ENCODE assay signal across 7 cellular contexts in genomic region chr5:54440456-54440893, GRCh38. TPM values are rescaled to one million over a fixed set of nuclear protein-coding genes. Genes with fewer than 3 reads are reported as not detected.
DNase-seq lines count a peak whose midpoint lies in the region; ATAC-seq and TF ChIP-seq lines count a peak whose summit lies in the region.

No MANE protein-coding gene starts in this region.

- H3K56ac ChIP-seq in mesendoderm (ENCODE audit: low read length) = no peak overlapping the region

- H3K4me3 ChIP-seq in mesendoderm (ENCODE audit: low read length) = no peak overlapping the region

- H2BK120ac ChIP-seq in mesendoderm (ENCODE audit: low read depth, low read length) = no peak overlapping the region

- no peak overlapping the region for H4K8ac ChIP-seq in mesendoderm (ENCODE audit: low read depth, low read length)

- H3K79me1 ChIP-seq in mesendoderm (ENCODE audit: low read length) = no peaks in the 10 kb centered on the region

- no peak overlapping the region for H2BK15ac ChIP-seq in mesendoderm (replicated peaks; ENCODE audit: low read depth)

- no peaks in the 10 kb centered on the region for H3K79me2 ChIP-seq in mesendoderm (ENCODE audit: control insufficient read depth, insufficient read depth, low read length)

- no peaks in the 10 kb centered on the region for H3K4me1 Mint-ChIP-seq in natural killer cell

- H3K4me2 ChIP-seq in mesendoderm (ENCODE audit: low read length) = no peak overlapping the region

- H2AK5ac ChIP-seq in mesendoderm (ENCODE audit: low read length) = no peak overlapping the region

- H3K23ac ChIP-seq in mesendoderm (ENCODE audit: low read length) = no peak overlapping the region

- no peak overlapping the region for H4K5ac ChIP-seq in mesendoderm (ENCODE audit: low read length)

- H2BK5ac ChIP-seq in mesendoderm (ENCODE audit: low read length) = no peak overlapping the region

- H3K18ac ChIP-seq in mesendoderm (ENCODE audit: low read length) = no peak overlapping the region

- DNase-seq in NAMALWA (ENCODE audit: low spot score) (peak; percentile 64), mesendoderm (no peak), natural killer cell (no peak), caudate nucleus (lab: John Stamatoyannopoulos, UW) (no peak)
- DNase-seq in central memory CD4-positive, alpha-beta T cell = no peak

- ATAC-seq in GM19023 (IDR thresholded peaks at IDR 0.05; ENCODE audit: unreplicated experiment) (peak; percentile 71), HG02623 (IDR thresholded peaks at IDR 0.05; ENCODE audit: unreplicated experiment) (peak; percentile 78), natural killer cell (no peak)

- H3K4ac ChIP-seq in mesendoderm (ENCODE audit: low read depth, low read length) = peak overlapping the region; percentile 2

- no peak overlapping the region for H3K27ac Mint-ChIP-seq in natural killer cell

- WGBS in mesendoderm (ENCODE audit: extremely low coverage, insufficient coverage, low lambda C conversion rate) = no CpG with 5 or more reads among the region's 6 CpGs

- no peaks in the 10 kb centered on the region for H3K9me3 Mint-ChIP-seq in natural killer cell

- no peak overlapping the region for H3K4me3 Mint-ChIP-seq in natural killer cell

- H3K36me3 ChIP-seq in mesendoderm (ENCODE audit: control insufficient read depth, insufficient read depth, low read length) = no peaks in the 10 kb centered on the region

- H3K4me1 ChIP-seq in mesendoderm (ENCODE audit: control insufficient read depth, low read depth, low read length) = no peaks in the 10 kb centered on the region

- H3K27me3 ChIP-seq in mesendoderm (ENCODE audit: insufficient read depth, low read length, poor library complexity) = no peaks in the 10 kb centered on the region

- intact Hi-C loops in natural killer cell (cut with micrococcal nuclease) = loop anchor here (5.0 kb wide), 1 partner anchor 427 kb away; no protein-coding TSS in a partner anchor

- H3K27ac ChIP-seq in mesendoderm (ENCODE audit: low read depth, low read length) = no peak overlapping the region
- H3K27ac ChIP-seq in caudate nucleus (ENCODE audit: low read depth, low read length) = no peak overlapping the region

- no peaks in the 10 kb centered on the region for H3K36me3 Mint-ChIP-seq in natural killer cell

- H3K27me3 Mint-ChIP-seq in natural killer cell (ENCODE audit: low read depth in 2 of 2) = peaks cover 7 to 19% of the 10 kb centered on the region in 2 donors

- H3K9ac ChIP-seq in mesendoderm (ENCODE audit: low read length) = no peak overlapping the region

- no peak for TF ChIP-seq CTCF in natural killer cell (IDR thresholded peaks at IDR 0.05)

RNA-seq across cellular contexts. Expression of gene HSPB3, which starts 15.0 kb away (rescaled TPM):
- not detected for polyA plus RNA-seq in mesendoderm (2013, experiment 1 of 2)
- polyA plus RNA-seq in mesendoderm (2013, experiment 2 of 2) = not detected
- not detected for total RNA-seq in natural killer cell

Comparison
In these comparisons a context has a peak if more than half of its experiments do, and no peak if none do; other contexts are left out.
1. ATAC-seq: peak in GM19023 (single experiment) and HG02623 (single experiment); none in natural killer cell (0 of 3).